In genomic region chr2:68934021-68934420, GRCh38 we compare ENCODE assay signal across 35 cellular contexts. TPM values are rescaled to one million over a fixed set of nuclear protein-coding genes. Genes with fewer than 3 reads are reported as not detected.
"Had no signal": no experiment of that assay in that cellular context is flagged by ENCODE, and none has a peak within 500 bp of the region (broad histone marks: within the 10 kb centered on the region; RNA-seq: fewer than 3 reads in every experiment).

No MANE protein-coding gene starts in this region.

- H3K36me3 Mint-ChIP-seq: activated naive CD8-positive, alpha-beta T cell treated with anti-CD3 and anti-CD28 coated beads for 36 hours had no signal

- H3K27ac ChIP-seq: body of pancreas, KMS-11, Peyer's patch, RWPE1, SK-N-MC had no signal

- ATAC-seq: activated CD8-positive, alpha-beta T cell treated with anti-CD3 and anti-CD28 coated beads for 36 hours; activated T-cell treated with anti-CD3 and anti-CD28 coated beads, Interleukin-2, amount 50 U/mL, for 72 hours; activated T-helper 17 cell treated with anti-CD3 and anti-CD28 coated beads, Interleukin-2, amount 50 U/mL, for 72 hours; body of pancreas; PC-3; Right ventricle myocardium inferior had no signal

- H3K9me3 Mint-ChIP-seq: activated CD4-positive, alpha-beta T cell treated with anti-CD3 and anti-CD28 coated beads, Interleukin-2, amount 10 ng/mL, durations not matched to agents 24 days and 14 days; activated naive CD8-positive, alpha-beta T cell treated with anti-CD3 and anti-CD28 coated beads for 36 hours; activated T-helper 17 cell treated with anti-CD3 and anti-CD28 coated beads, Interleukin-2, amount 50 U/mL, for 72 hours; central memory CD8-positive, alpha-beta T cell; T-helper 2 cell treated with Interferon-gamma antibody and Interleukin-4, amounts not matched to agents 5 μg/mL and 100 μg/mL, for 36 hours had no signal

- H3K36me3 ChIP-seq: Peyer's patch had no signal

- H3K4me1 Mint-ChIP-seq: activated CD4-positive, alpha-beta T cell treated with anti-CD3 and anti-CD28 coated beads, Interleukin-2, amount 10 ng/mL, durations not matched to agents 24 days and 14 days; activated naive CD8-positive, alpha-beta T cell treated with anti-CD3 and anti-CD28 coated beads for 36 hours; activated T-helper 17 cell treated with anti-CD3 and anti-CD28 coated beads, Interleukin-2, amount 50 U/mL, for 72 hours; central memory CD8-positive, alpha-beta T cell had no signal

- DNase-seq: activated CD4-positive, alpha-beta T cell treated with anti-CD3 and anti-CD28 coated beads, Interleukin-2, amount 10 ng/mL, durations not matched to agents 24 days and 14 days; activated CD4-positive, alpha-beta T cell treated with anti-CD3 and anti-CD28 coated beads, Interleukin-2, amount 50 U/mL, for 4 hours; activated CD8-positive, alpha-beta T cell treated with anti-CD3 and anti-CD28 coated beads for 36 hours; activated effector memory CD4-positive, alpha-beta T cell treated with anti-CD3 and anti-CD28 coated beads, Interleukin-2, amount 50 U/mL, for 16 hours; activated naive CD4-positive, alpha-beta T cell; activated naive CD4-positive, alpha-beta T cell treated with anti-CD3 and anti-CD28 coated beads, Interleukin-2, amount 50 U/mL, for 16 hours; activated naive CD8-positive, alpha-beta T cell treated with anti-CD3 and anti-CD28 coated beads for 36 hours; activated T-cell treated with anti-CD3 and anti-CD28 coated beads, Interleukin-2, amount 50 U/mL, for 1 hour; activated T-cell treated with anti-CD3 and anti-CD28 coated beads, Interleukin-2, amount 50 U/mL, for 72 hours; body of pancreas; NCI-H1092 treated with DMSO at 0.1 percent for 48 hours; NCI-H1417; NCI-H146; NCI-H187; NCI-H2029 treated with DMSO at 0.1 percent for 48 hours; NCI-H2107; NCI-H2171; NCI-H510A; NCI-H526; NCI-H748 treated with DMSO at 0.1 percent for 48 hours; NK-92 treated with Interleukin-12 subunit alpha and Interleukin-12 subunit beta, amount 100 ng/mL, for 24 hours; PC-3; Peyer's patch; SIG-M5 had no signal

- H3K4me3 Mint-ChIP-seq: activated CD4-positive, alpha-beta T cell treated with anti-CD3 and anti-CD28 coated beads, Interleukin-2, amount 10 ng/mL, durations not matched to agents 24 days and 14 days; activated CD8-positive, alpha-beta T cell treated with anti-CD3 and anti-CD28 coated beads for 36 hours; activated naive CD8-positive, alpha-beta T cell treated with anti-CD3 and anti-CD28 coated beads for 36 hours; activated T-cell treated with anti-CD3 and anti-CD28 coated beads, Interleukin-2, amount 50 U/mL, for 72 hours; activated T-helper 17 cell treated with anti-CD3 and anti-CD28 coated beads, Interleukin-2, amount 50 U/mL, for 72 hours; central memory CD8-positive, alpha-beta T cell; T-helper 2 cell treated with Interferon-gamma antibody and Interleukin-4, amounts not matched to agents 5 μg/mL and 100 μg/mL, for 36 hours had no signal

- H3K27ac Mint-ChIP-seq: activated CD4-positive, alpha-beta T cell treated with anti-CD3 and anti-CD28 coated beads, Interleukin-2, amount 10 ng/mL, durations not matched to agents 24 days and 14 days; activated CD8-positive, alpha-beta T cell treated with anti-CD3 and anti-CD28 coated beads for 36 hours; activated naive CD8-positive, alpha-beta T cell treated with anti-CD3 and anti-CD28 coated beads for 36 hours; activated T-cell treated with anti-CD3 and anti-CD28 coated beads, Interleukin-2, amount 50 U/mL, for 72 hours; activated T-helper 17 cell treated with anti-CD3 and anti-CD28 coated beads, Interleukin-2, amount 50 U/mL, for 72 hours; T-helper 2 cell treated with Interferon-gamma antibody and Interleukin-4, amounts not matched to agents 5 μg/mL and 100 μg/mL, for 36 hours had no signal

- H3K4me3 ChIP-seq: body of pancreas, Peyer's patch, SK-N-MC had no signal

- H3K9ac ChIP-seq: KMS-11 had no signal

- H3K4me2 ChIP-seq: KMS-11 had no signal

- H3K4me1 ChIP-seq: Peyer's patch had no signal

- H3K27me3 Mint-ChIP-seq: activated CD8-positive, alpha-beta T cell treated with anti-CD3 and anti-CD28 coated beads for 36 hours; activated T-helper 17 cell treated with anti-CD3 and anti-CD28 coated beads, Interleukin-2, amount 50 U/mL, for 72 hours had no signal

- H3K27me3 ChIP-seq: body of pancreas, Peyer's patch had no signal

- H3K9me3 ChIP-seq: body of pancreas, Peyer's patch had no signal

RNA-seq across cellular contexts. Expression of gene GKN2, which starts 18.7 kb away (rescaled TPM):
- total RNA-seq: activated CD4-positive, alpha-beta T cell treated with anti-CD3 and anti-CD28 coated beads, Interleukin-2, amount 10 ng/mL, durations not matched to agents 24 days and 14 days; activated CD8-positive, alpha-beta memory T cell treated with anti-CD3 and anti-CD28 coated beads for 36 hours; activated CD8-positive, alpha-beta T cell treated with anti-CD3 and anti-CD28 coated beads for 36 hours; activated naive CD8-positive, alpha-beta T cell treated with anti-CD3 and anti-CD28 coated beads for 36 hours; activated T-cell treated with anti-CD3 and anti-CD28 coated beads, Interleukin-2, amount 50 U/mL, for 72 hours; activated T-helper 17 cell treated with anti-CD3 and anti-CD28 coated beads, Interleukin-2, amount 50 U/mL, for 72 hours; astrocyte; body of pancreas; LHCN-M2; Peyer's patch; Right ventricle myocardium inferior; T-helper 1 cell treated with Interleukin-12 subunit alpha and Interleukin-12 subunit beta and Interleukin-4 antibody, amounts not matched to agents 30 ng/mL and 1 ng/mL, for 36 hours had no signal

RNA-seq across cellular contexts. Expression of gene GKN1, which starts 40.4 kb away (rescaled TPM):
- total RNA-seq: activated CD4-positive, alpha-beta T cell treated with anti-CD3 and anti-CD28 coated beads, Interleukin-2, amount 10 ng/mL, durations not matched to agents 24 days and 14 days; activated CD8-positive, alpha-beta memory T cell treated with anti-CD3 and anti-CD28 coated beads for 36 hours; activated CD8-positive, alpha-beta T cell treated with anti-CD3 and anti-CD28 coated beads for 36 hours; activated naive CD8-positive, alpha-beta T cell treated with anti-CD3 and anti-CD28 coated beads for 36 hours; activated T-cell treated with anti-CD3 and anti-CD28 coated beads, Interleukin-2, amount 50 U/mL, for 72 hours; activated T-helper 17 cell treated with anti-CD3 and anti-CD28 coated beads, Interleukin-2, amount 50 U/mL, for 72 hours; astrocyte; body of pancreas; LHCN-M2; PC-3; Peyer's patch; Right ventricle myocardium inferior; T-helper 1 cell treated with Interleukin-12 subunit alpha and Interleukin-12 subunit beta and Interleukin-4 antibody, amounts not matched to agents 30 ng/mL and 1 ng/mL, for 36 hours had no signal
